In the genomic region with DNA sequence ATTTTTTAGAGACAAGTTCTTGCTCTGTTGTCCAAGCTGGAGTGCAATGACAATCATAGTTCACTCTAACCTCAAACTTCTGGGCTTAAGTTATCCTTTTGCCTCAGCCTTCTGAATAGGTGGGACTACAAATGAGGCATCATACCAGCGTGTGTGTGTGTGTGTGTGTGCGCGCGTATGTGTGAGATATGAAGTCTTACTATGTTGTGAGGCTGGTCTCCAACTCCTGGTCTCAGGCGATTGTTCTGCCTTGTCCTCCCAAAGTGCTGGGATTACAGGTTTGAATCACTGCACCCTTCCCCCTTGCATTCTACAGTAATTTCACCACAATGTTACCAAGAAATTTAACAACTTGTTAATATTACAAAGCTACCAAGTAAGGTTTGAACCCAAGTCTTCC, we compare ENCODE assay signal across 10 cellular contexts. TPM values are rescaled to one million over a fixed set of nuclear protein-coding genes. Genes with fewer than 3 reads are reported as not detected.
A peak's percentile ranks its signal among the peaks of the same experiment; 100 is the strongest.
DNase-seq lines count a peak whose midpoint lies in the region; ATAC-seq and TF ChIP-seq lines count a peak whose summit lies in the region.
"Had no signal": no experiment of that assay in that cellular context is flagged by ENCODE, and none has a peak within 500 bp of the region (broad histone marks: within the 10 kb centered on the region; RNA-seq: fewer than 3 reads in every experiment).

No MANE protein-coding gene starts in this region.

- H3K4me1 ChIP-seq in ovary (ENCODE audit: insufficient read depth), result no peaks in the 10 kb centered on the region

- TF ChIP-seq CTCF in AG10803 (conservative IDR thresholded peaks at IDR 0.05; ENCODE audit: low read length) (no peak), NB4 (IDR thresholded peaks at IDR 0.05; ENCODE audit: low read depth, low read length) (no peak), choroid plexus epithelial cell (conservative IDR thresholded peaks at IDR 0.05; ENCODE audit: low read depth, low read length) (no peak), ovary (IDR thresholded peaks at IDR 0.05) (no peak)

- H3K9me3 ChIP-seq in ovary (no peaks in the 10 kb centered on the region), MG63 (no peaks in the 10 kb centered on the region)

- intact Hi-C loops in ovary (cut with DNase I), result no loop called here

- peak overlapping the region; percentile 19 to 77 for H3K27ac ChIP-seq in ovary

- H3K36me3 ChIP-seq in ovary, result no peaks in the 10 kb centered on the region
- H3K36me3 ChIP-seq in MG63, result no peaks in the 10 kb centered on the region

- H3K4me3 ChIP-seq in AG10803 (ENCODE audit: low read length), result no peak overlapping the region
- H3K4me3 ChIP-seq in NB4 (ENCODE audit: low read depth, low read length), result no peak overlapping the region
- no peak overlapping the region for H3K4me3 ChIP-seq in choroid plexus epithelial cell (ENCODE audit: low read depth, low read length)
- peak overlapping the region; percentile 52 for H3K4me3 ChIP-seq in ovary
- no peak overlapping the region for H3K4me3 ChIP-seq in MG63

- DNase-seq in AG10803 (ENCODE audit: low read depth), result peak; percentile 1
- peak; percentile 9 for DNase-seq in NB4 (ENCODE audit: low read depth)
- DNase-seq in choroid plexus epithelial cell (ENCODE audit: low read depth), result peak; percentile 30
- no peak for DNase-seq in ovary
- no peak for DNase-seq in AML-193 (lab: John Stamatoyannopoulos, UW)
- no peak for DNase-seq in MG63
- DNase-seq in NCI-H128 (lab: John Stamatoyannopoulos, UW; ENCODE audit: unreplicated experiment), result no peak
- DNase-seq: NCI-H1694 treated with DMSO at 0.1 percent for 48 hours had no signal

- H3K27me3 ChIP-seq in ovary (no peaks in the 10 kb centered on the region), MG63 (no peaks in the 10 kb centered on the region)

- WGBS in ovary, 3 donors, result 42 to 75% (median 44%) methylated on average over 5 of the region's 5 CpGs

- ATAC-seq in GM21360 (IDR thresholded peaks at IDR 0.05; ENCODE audit: unreplicated experiment), result no peak

- TF ChIP-seq EP300 in ovary (IDR thresholded peaks at IDR 0.05), result no peak

- TF ChIP-seq POLR2A in NB4 (IDR thresholded peaks at IDR 0.05; ENCODE audit: extremely low read depth, insufficient read length) (no peak), ovary (IDR thresholded peaks at IDR 0.05) (no peak)

RNA-seq across cellular contexts. Expression of a gene that starts 0.7 kb away (rescaled TPM):
- total RNA-seq in ovary, result 100 to 1,000 TPM in 1 of 7 donors, 10 to 100 TPM in 6; 39.3 to 105 (median 65.8) TPM
- polyA plus RNA-seq in ovary, result 100 to 1,000 TPM in 1 of 2 donors, 10 to 100 TPM in 1; 74.9 to 237 TPM
- 2.2 and 2.3 TPM in 2 replicates for total RNA-seq in MG63 (2014; rRNA removed; shearing (Covaris generic); ENCODE audit: low replicate concordance)

RNA-seq across cellular contexts. Expression of a gene that starts 49.2 kb away (rescaled TPM):
- total RNA-seq in ovary, result under 1 TPM in 2 of 7 donors, not detected in 5; 0.15 to 0.28 TPM
- not detected for polyA plus RNA-seq in ovary
- not detected in 2 replicates for total RNA-seq in MG63 (2014; rRNA removed; shearing (Covaris generic); ENCODE audit: low replicate concordance)
- total RNA-seq: bronchial epithelial cell had no signal

Comparison
In these comparisons a context has a peak if more than half of its experiments do, and no peak if none do; other contexts are left out.
1. DNase-seq: peak in AG10803 (single experiment), NB4 (single experiment) and choroid plexus epithelial cell (single experiment); none in ovary (0 of 5), AML-193 (0 of 2), MG63 (single experiment) and NCI-H128 (single experiment).
2. RNA of a gene that starts 0.7 kb away (total RNA-seq): 39.3 to 105 TPM in ovary; 2.2 to 2.3 TPM in MG63; every median in the first group is over 10 times any median in the second.